ENCODE assay signal across 1 cellular context in the genomic region with DNA sequence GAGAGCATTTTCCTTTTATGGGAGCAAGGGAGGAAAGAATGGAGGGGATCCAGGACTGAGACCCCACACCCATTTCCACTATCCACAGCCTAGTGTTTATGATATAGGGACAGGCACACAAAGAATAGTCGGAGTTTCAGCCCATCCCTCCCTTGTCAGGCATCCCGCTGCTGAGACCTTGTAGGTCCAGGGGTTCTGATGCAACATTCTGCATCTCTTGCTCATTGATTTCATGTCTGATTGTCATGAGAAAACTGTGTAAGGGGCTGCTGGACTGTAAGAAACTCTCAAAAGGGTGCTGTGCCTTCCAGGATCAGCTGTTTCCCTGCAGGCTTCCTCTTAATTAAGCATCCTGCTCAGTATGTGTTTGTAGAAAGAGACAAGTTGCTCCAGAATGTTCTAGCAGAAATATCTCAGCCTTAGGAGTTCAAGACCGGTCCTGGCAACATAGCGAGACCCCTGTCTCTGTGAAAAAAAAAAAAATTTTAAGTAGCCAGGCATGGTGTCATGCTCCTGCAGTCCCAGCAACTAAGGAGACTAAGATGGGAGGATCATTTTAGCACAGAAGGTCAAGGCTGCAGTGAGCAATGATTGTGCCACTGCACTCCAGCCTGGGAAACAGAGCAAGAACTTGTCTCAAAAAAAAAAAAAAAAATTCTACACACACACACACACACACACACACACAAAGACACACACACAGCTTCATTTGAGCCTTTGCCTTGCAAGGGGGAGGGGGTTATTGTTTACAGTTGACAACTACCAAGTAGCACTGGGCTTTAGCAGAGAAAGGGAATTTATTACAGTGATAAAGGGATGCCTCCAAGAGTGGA.
A peak's percentile ranks its signal among the peaks of the same experiment; 100 is the strongest.
TF ChIP-seq lines count a peak whose summit lies in the region.

No MANE protein-coding gene starts in this region.

TF ChIP-seq in K562, 482 proteins besides CTCF, POLR2A, EP300 and RAD21 (continued from another document and continues in another):
- TF ChIP-seq, protein P1, sequence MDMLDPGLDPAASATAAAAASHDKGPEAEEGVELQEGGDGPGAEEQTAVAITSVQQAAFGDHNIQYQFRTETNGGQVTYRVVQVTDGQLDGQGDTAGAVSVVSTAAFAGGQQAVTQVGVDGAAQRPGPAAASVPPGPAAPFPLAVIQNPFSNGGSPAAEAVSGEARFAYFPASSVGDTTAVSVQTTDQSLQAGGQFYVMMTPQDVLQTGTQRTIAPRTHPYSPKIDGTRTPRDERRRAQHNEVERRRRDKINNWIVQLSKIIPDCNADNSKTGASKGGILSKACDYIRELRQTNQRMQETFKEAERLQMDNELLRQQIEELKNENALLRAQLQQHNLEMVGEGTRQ (CRISPR knock-in tag; IDR thresholded peaks at IDR 0.05), result no peak
- TF ChIP-seq, protein P2, sequence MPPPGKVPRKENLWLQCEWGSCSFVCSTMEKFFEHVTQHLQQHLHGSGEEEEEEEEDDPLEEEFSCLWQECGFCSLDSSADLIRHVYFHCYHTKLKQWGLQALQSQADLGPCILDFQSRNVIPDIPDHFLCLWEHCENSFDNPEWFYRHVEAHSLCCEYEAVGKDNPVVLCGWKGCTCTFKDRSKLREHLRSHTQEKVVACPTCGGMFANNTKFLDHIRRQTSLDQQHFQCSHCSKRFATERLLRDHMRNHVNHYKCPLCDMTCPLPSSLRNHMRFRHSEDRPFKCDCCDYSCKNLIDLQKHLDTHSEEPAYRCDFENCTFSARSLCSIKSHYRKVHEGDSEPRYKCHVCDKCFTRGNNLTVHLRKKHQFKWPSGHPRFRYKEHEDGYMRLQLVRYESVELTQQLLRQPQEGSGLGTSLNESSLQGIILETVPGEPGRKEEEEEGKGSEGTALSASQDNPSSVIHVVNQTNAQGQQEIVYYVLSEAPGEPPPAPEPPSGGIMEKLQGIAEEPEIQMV (tag; conservative IDR thresholded peaks at IDR 0.05; ENCODE audit: low read depth), result 0 out of 2 replicates have a peak, but pooled peaks have one; percentile 20
- TF ChIP-seq PHB2 (IDR thresholded peaks at IDR 0.05; ENCODE audit: low read depth) (no peak), NELFE (IDR thresholded peaks at IDR 0.05; ENCODE audit: insufficient read depth, insufficient read length) (no peak), RBM14 (IDR thresholded peaks at IDR 0.05; ENCODE audit: borderline replicate concordance, insufficient read depth, low read depth, low read length) (no peak), SMARCA4 (IDR thresholded peaks at IDR 0.05) (no peak), TBP (optimal IDR thresholded peaks at IDR 0.05; ENCODE audit: low read depth, low read length) (no peak), RAD51 (IDR thresholded peaks at IDR 0.05; ENCODE audit: borderline replicate concordance, low read depth) (no peak), NCOR1 (IDR thresholded peaks at IDR 0.05) (no peak), SP1 (CRISPR knock-in tag; IDR thresholded peaks at IDR 0.05) (no peak), ZNF24 (IDR thresholded peaks at IDR 0.05) (no peak), JUND (IDR thresholded peaks at IDR 0.05; ENCODE audit: borderline replicate concordance, low read depth, low read length) (peak; percentile 85), JUND (tag; IDR thresholded peaks at IDR 0.05; ENCODE audit: borderline replicate concordance, low read depth, low read length) (peak; percentile 70; the same call in 1 of the 3 replicates), TAF7 (tag; IDR thresholded peaks at IDR 0.05) (peak; percentile 21; the same call in 1 of the 2 replicates), ILF3 (IDR thresholded peaks at IDR 0.05; ENCODE audit: borderline replicate concordance) (no peak), CHCHD3 (CRISPR knock-in tag; IDR thresholded peaks at IDR 0.05) (no peak), BCL6 (CRISPR knock-in tag; IDR thresholded peaks at IDR 0.05) (no peak), MECOM (CRISPR knock-in tag; IDR thresholded peaks at IDR 0.05) (peak; percentile 64; the same call in 1 of the 2 replicates), JUN (IDR thresholded peaks at IDR 0.05; ENCODE audit: borderline replicate concordance, low read depth, low read length) (no peak), JUN (CRISPR knock-in tag; IDR thresholded peaks at IDR 0.05; ENCODE audit: borderline replicate concordance) (no peak), XRCC4 (IDR thresholded peaks at IDR 0.05; ENCODE audit: extremely low read depth, insufficient read depth, insufficient read length) (no peak), ZSCAN32 (CRISPR knock-in tag; IDR thresholded peaks at IDR 0.05) (peak; percentile 90), DNMT1 (IDR thresholded peaks at IDR 0.05) (no peak), ZEB2 (IDR thresholded peaks at IDR 0.05) (0 out of 2 replicates have a peak, but pooled peaks have one; percentile 20), MAFG (tag; conservative IDR thresholded peaks at IDR 0.05) (no peak), MXI1 (IDR thresholded peaks at IDR 0.05; ENCODE audit: low read depth, low read length) (no peak), ZNF695 (CRISPR knock-in tag; IDR thresholded peaks at IDR 0.05) (no peak), SREBF1 (IDR thresholded peaks at IDR 0.05; ENCODE audit: borderline replicate concordance, low read depth, low read length) (no peak), L3MBTL2 (IDR thresholded peaks at IDR 0.05) (peak; percentile 49; the same call in 1 of the 2 replicates), ETS2 (tag; IDR thresholded peaks at IDR 0.05; ENCODE audit: borderline replicate concordance, poor library complexity, severe bottlenecking) (no peak), KLF16 (IDR thresholded peaks at IDR 0.05) (no peak), MED1 (CRISPR knock-in tag; IDR thresholded peaks at IDR 0.05; ENCODE audit: borderline replicate concordance) (no peak)
- TF ChIP-seq, protein P3, sequence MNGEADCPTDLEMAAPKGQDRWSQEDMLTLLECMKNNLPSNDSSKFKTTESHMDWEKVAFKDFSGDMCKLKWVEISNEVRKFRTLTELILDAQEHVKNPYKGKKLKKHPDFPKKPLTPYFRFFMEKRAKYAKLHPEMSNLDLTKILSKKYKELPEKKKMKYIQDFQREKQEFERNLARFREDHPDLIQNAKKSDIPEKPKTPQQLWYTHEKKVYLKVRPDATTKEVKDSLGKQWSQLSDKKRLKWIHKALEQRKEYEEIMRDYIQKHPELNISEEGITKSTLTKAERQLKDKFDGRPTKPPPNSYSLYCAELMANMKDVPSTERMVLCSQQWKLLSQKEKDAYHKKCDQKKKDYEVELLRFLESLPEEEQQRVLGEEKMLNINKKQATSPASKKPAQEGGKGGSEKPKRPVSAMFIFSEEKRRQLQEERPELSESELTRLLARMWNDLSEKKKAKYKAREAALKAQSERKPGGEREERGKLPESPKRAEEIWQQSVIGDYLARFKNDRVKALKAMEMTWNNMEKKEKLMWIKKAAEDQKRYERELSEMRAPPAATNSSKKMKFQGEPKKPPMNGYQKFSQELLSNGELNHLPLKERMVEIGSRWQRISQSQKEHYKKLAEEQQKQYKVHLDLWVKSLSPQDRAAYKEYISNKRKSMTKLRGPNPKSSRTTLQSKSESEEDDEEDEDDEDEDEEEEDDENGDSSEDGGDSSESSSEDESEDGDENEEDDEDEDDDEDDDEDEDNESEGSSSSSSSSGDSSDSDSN (IDR thresholded peaks at IDR 0.05; ENCODE audit: borderline replicate concordance in 1 of 2, low read depth in 2 of 2, low read length in 2 of 2), result no peak
- TF ChIP-seq, protein P4, sequence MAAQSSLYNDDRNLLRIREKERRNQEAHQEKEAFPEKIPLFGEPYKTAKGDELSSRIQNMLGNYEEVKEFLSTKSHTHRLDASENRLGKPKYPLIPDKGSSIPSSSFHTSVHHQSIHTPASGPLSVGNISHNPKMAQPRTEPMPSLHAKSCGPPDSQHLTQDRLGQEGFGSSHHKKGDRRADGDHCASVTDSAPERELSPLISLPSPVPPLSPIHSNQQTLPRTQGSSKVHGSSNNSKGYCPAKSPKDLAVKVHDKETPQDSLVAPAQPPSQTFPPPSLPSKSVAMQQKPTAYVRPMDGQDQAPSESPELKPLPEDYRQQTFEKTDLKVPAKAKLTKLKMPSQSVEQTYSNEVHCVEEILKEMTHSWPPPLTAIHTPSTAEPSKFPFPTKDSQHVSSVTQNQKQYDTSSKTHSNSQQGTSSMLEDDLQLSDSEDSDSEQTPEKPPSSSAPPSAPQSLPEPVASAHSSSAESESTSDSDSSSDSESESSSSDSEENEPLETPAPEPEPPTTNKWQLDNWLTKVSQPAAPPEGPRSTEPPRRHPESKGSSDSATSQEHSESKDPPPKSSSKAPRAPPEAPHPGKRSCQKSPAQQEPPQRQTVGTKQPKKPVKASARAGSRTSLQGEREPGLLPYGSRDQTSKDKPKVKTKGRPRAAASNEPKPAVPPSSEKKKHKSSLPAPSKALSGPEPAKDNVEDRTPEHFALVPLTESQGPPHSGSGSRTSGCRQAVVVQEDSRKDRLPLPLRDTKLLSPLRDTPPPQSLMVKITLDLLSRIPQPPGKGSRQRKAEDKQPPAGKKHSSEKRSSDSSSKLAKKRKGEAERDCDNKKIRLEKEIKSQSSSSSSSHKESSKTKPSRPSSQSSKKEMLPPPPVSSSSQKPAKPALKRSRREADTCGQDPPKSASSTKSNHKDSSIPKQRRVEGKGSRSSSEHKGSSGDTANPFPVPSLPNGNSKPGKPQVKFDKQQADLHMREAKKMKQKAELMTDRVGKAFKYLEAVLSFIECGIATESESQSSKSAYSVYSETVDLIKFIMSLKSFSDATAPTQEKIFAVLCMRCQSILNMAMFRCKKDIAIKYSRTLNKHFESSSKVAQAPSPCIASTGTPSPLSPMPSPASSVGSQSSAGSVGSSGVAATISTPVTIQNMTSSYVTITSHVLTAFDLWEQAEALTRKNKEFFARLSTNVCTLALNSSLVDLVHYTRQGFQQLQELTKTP (IDR thresholded peaks at IDR 0.05; ENCODE audit: low read depth in 1 of 2, partially characterized antibody in 2 of 2), result peak; percentile 61 to 80
- TF ChIP-seq, protein P5, sequence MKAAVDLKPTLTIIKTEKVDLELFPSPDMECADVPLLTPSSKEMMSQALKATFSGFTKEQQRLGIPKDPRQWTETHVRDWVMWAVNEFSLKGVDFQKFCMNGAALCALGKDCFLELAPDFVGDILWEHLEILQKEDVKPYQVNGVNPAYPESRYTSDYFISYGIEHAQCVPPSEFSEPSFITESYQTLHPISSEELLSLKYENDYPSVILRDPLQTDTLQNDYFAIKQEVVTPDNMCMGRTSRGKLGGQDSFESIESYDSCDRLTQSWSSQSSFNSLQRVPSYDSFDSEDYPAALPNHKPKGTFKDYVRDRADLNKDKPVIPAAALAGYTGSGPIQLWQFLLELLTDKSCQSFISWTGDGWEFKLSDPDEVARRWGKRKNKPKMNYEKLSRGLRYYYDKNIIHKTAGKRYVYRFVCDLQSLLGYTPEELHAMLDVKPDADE (conservative IDR thresholded peaks at IDR 0.05; ENCODE audit: control insufficient read depth, low read depth, low read length), result no peak
- TF ChIP-seq, protein P6, sequence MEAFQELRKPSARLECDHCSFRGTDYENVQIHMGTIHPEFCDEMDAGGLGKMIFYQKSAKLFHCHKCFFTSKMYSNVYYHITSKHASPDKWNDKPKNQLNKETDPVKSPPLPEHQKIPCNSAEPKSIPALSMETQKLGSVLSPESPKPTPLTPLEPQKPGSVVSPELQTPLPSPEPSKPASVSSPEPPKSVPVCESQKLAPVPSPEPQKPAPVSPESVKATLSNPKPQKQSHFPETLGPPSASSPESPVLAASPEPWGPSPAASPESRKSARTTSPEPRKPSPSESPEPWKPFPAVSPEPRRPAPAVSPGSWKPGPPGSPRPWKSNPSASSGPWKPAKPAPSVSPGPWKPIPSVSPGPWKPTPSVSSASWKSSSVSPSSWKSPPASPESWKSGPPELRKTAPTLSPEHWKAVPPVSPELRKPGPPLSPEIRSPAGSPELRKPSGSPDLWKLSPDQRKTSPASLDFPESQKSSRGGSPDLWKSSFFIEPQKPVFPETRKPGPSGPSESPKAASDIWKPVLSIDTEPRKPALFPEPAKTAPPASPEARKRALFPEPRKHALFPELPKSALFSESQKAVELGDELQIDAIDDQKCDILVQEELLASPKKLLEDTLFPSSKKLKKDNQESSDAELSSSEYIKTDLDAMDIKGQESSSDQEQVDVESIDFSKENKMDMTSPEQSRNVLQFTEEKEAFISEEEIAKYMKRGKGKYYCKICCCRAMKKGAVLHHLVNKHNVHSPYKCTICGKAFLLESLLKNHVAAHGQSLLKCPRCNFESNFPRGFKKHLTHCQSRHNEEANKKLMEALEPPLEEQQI (IDR thresholded peaks at IDR 0.05), result no peak
- TF ChIP-seq, protein P7, sequence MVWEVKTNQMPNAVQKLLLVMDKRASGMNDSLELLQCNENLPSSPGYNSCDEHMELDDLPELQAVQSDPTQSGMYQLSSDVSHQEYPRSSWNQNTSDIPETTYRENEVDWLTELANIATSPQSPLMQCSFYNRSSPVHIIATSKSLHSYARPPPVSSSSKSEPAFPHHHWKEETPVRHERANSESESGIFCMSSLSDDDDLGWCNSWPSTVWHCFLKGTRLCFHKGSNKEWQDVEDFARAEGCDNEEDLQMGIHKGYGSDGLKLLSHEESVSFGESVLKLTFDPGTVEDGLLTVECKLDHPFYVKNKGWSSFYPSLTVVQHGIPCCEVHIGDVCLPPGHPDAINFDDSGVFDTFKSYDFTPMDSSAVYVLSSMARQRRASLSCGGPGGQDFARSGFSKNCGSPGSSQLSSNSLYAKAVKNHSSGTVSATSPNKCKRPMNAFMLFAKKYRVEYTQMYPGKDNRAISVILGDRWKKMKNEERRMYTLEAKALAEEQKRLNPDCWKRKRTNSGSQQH (CRISPR knock-in tag; IDR thresholded peaks at IDR 0.05), result no peak
- TF ChIP-seq, protein P8, sequence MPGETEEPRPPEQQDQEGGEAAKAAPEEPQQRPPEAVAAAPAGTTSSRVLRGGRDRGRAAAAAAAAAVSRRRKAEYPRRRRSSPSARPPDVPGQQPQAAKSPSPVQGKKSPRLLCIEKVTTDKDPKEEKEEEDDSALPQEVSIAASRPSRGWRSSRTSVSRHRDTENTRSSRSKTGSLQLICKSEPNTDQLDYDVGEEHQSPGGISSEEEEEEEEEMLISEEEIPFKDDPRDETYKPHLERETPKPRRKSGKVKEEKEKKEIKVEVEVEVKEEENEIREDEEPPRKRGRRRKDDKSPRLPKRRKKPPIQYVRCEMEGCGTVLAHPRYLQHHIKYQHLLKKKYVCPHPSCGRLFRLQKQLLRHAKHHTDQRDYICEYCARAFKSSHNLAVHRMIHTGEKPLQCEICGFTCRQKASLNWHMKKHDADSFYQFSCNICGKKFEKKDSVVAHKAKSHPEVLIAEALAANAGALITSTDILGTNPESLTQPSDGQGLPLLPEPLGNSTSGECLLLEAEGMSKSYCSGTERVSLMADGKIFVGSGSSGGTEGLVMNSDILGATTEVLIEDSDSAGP (CRISPR knock-in tag; IDR thresholded peaks at IDR 0.05), result no peak
- TF ChIP-seq, protein P9, sequence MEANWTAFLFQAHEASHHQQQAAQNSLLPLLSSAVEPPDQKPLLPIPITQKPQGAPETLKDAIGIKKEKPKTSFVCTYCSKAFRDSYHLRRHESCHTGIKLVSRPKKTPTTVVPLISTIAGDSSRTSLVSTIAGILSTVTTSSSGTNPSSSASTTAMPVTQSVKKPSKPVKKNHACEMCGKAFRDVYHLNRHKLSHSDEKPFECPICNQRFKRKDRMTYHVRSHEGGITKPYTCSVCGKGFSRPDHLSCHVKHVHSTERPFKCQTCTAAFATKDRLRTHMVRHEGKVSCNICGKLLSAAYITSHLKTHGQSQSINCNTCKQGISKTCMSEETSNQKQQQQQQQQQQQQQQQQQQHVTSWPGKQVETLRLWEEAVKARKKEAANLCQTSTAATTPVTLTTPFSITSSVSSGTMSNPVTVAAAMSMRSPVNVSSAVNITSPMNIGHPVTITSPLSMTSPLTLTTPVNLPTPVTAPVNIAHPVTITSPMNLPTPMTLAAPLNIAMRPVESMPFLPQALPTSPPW (CRISPR knock-in tag; IDR thresholded peaks at IDR 0.05), result no peak
- TF ChIP-seq, protein P10, sequence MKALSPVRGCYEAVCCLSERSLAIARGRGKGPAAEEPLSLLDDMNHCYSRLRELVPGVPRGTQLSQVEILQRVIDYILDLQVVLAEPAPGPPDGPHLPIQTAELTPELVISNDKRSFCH (CRISPR knock-in tag; IDR thresholded peaks at IDR 0.05), result no peak
- TF ChIP-seq, protein P10 (tag; IDR thresholded peaks at IDR 0.05), result peak; percentile 25; the same call in 1 of the 2 replicates
